In genomic region chr2:144331652-144332355, GRCh38 we compare ENCODE assay signal across 8 cellular contexts.
DNase-seq lines count a peak whose midpoint lies in the region; ATAC-seq and TF ChIP-seq lines count a peak whose summit lies in the region.

No MANE protein-coding gene starts in this region.

- H3K9me3 ChIP-seq in mucosa of stomach (ENCODE audit: control insufficient read depth, low read length) = no peaks in the 10 kb centered on the region

- H3K4me3 ChIP-seq in mucosa of stomach (ENCODE audit: low read length) (peak overlapping the region; percentile 90), urinary bladder (ENCODE audit: low read depth, low read length) (peak overlapping the region; percentile 81)

- no peaks in the 10 kb centered on the region for H3K27me3 ChIP-seq in mucosa of stomach (ENCODE audit: control insufficient read depth, insufficient read depth, low read length)

- ATAC-seq in GM19438 (IDR thresholded peaks at IDR 0.05; ENCODE audit: low read depth, unreplicated experiment) (peak; percentile 70), HG03460 (IDR thresholded peaks at IDR 0.05; ENCODE audit: unreplicated experiment) (peak; percentile 66)

- H3K36me3 ChIP-seq in mucosa of stomach (ENCODE audit: control insufficient read depth, insufficient read depth, low read length) (no peaks in the 10 kb centered on the region), urinary bladder (ENCODE audit: insufficient read depth) (no peaks in the 10 kb centered on the region)

- H3K27ac ChIP-seq in urinary bladder (ENCODE audit: low read depth) = peak overlapping the region; percentile 93

- DNase-seq in T-helper 1 cell = peak in 3 of 5 donors; percentile 58 to 65 (median 63)
- DNase-seq in epidermal melanocyte (ENCODE audit: insufficient read length, low spot score) = peak; percentile 34
- DNase-seq in NCI-H226 = no peak

- peak overlapping the region; percentile 88 for H3K9ac ChIP-seq in mucosa of stomach (ENCODE audit: low read length)

- WGBS in urinary bladder = under 1% methylated on average over 64 of the region's 67 CpGs

- peaks cover 8% of the 10 kb centered on the region for H3K4me1 ChIP-seq in mucosa of stomach (ENCODE audit: control insufficient read depth, insufficient read depth, low read length)
- no peaks in the 10 kb centered on the region for H3K4me1 ChIP-seq in urinary bladder (ENCODE audit: insufficient read depth)

- peak; percentile 47 for TF ChIP-seq POLR2A in GM10847 (IDR thresholded peaks at IDR 0.05; ENCODE audit: extremely low read depth, insufficient read length)
